In genomic region chr7:31569528-31569927, GRCh38 we compare ENCODE assay signal across 10 cellular contexts. TPM values are rescaled to one million over a fixed set of nuclear protein-coding genes. Genes with fewer than 3 reads are reported as not detected.
"Had no signal": no experiment of that assay in that cellular context is flagged by ENCODE, and none has a peak within 500 bp of the region (broad histone marks: within the 10 kb centered on the region; RNA-seq: fewer than 3 reads in every experiment).

No MANE protein-coding gene starts in this region.

- H3K4me1 Mint-ChIP-seq: IgD-negative memory B cell had no signal

- FAIRE-seq: HepG2, HTR-8/SVneo, K562 had no signal

- H3K36me3 Mint-ChIP-seq: IgD-negative memory B cell had no signal

- DNase-seq: IMR-90, KBM-7, KG1 had no signal

- ATAC-seq: HepG2, K562 had no signal

- H3K4me3 Mint-ChIP-seq: IgD-negative memory B cell had no signal

- H3K27ac ChIP-seq: HL-60 had no signal

- H3K27me3 Mint-ChIP-seq: IgD-negative memory B cell had no signal

- H3K4me3 ChIP-seq: K562 had no signal

- H3K27ac Mint-ChIP-seq: IgD-negative memory B cell had no signal

RNA-seq across cellular contexts. Expression of gene ITPRID1, which starts 55.6 kb away (rescaled TPM):
- total RNA-seq: HepG2, HT-29, HT1080, IMR-90, K562 had no signal
- polyA plus RNA-seq: HepG2, IgD-negative memory B cell, IMR-90, K562 had no signal
